Comparison of ENCODE assay signal across 8 cellular contexts in the genomic region with DNA sequence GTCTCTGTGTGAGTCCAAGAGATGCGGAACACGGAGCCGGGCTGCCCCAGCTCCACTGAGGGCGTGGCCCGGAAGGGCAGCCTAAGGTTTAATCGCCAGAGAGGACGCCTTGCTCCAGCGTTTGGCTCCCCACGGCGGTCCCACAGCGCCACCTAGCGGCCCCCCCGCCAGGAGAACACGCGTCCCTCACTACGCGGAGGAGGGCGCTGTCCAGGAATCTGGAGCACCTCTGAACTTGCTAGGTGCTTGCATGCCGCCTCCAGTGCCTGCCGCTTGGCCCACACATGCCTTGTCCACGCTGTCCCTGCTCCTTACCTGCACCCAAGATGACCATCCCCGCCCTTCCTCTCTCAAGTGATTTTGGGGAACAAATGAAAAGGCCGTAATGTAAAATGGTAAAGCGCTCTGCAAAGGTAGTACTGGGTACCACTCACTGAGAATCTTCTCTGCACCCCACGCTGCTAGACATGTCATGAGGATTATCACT. TPM values are rescaled to one million over a fixed set of nuclear protein-coding genes. Genes with fewer than 3 reads are reported as not detected.
DNase-seq lines count a peak whose midpoint lies in the region; ATAC-seq lines count a peak whose summit lies in the region.

No MANE protein-coding gene starts in this region.

- peaks cover 0 to 3% (median 0%) of the 10 kb centered on the region in 11 experiments; a peak in 2 of 22 replicates for H3K27me3 ChIP-seq in BLaER1 treated with 17β-estradiol and CSF1 and Interleukin-3, amounts not matched to agents 10 nM and 100 nM

- no peak overlapping the region for H3K27ac ChIP-seq in BLaER1 treated with 17β-estradiol and CSF1 and Interleukin-3, amounts not matched to agents 10 nM and 100 nM

- no peaks in the 10 kb centered on the region for H3K36me3 ChIP-seq in BLaER1 treated with 17β-estradiol and CSF1 and Interleukin-3, amounts not matched to agents 10 nM and 100 nM

- peaks cover 0 to 9% (median 4%) of the 10 kb centered on the region in 10 experiments; a peak in 7 of 20 replicates for H3K4me1 ChIP-seq in BLaER1 treated with 17β-estradiol and CSF1 and Interleukin-3, amounts not matched to agents 10 nM and 100 nM

- peak; percentile 96 for ATAC-seq in HG03342 (IDR thresholded peaks at IDR 0.05; ENCODE audit: unreplicated experiment)
- peak; percentile 100 for ATAC-seq in left lobe of liver

- H3K4me2 ChIP-seq in BLaER1 treated with 17β-estradiol and CSF1 and Interleukin-3, amounts not matched to agents 10 nM and 100 nM, result peak overlapping the region; percentile 56 to 82 (median 72)

- no peaks in the 10 kb centered on the region; a peak in 1 of 22 replicates for H4K20me1 ChIP-seq in BLaER1 treated with 17β-estradiol and CSF1 and Interleukin-3, amounts not matched to agents 10 nM and 100 nM

- peak overlapping the region in 5 of 10 experiments; percentile 18 to 57 (median 27); a peak in 5 of 20 replicates for H3K4me3 ChIP-seq in BLaER1 treated with 17β-estradiol and CSF1 and Interleukin-3, amounts not matched to agents 10 nM and 100 nM

- H3K9ac ChIP-seq in BLaER1 treated with 17β-estradiol and CSF1 and Interleukin-3, amounts not matched to agents 10 nM and 100 nM, result peak overlapping the region in 2 of 11 experiments; percentile 13 to 30; a peak in 1 of 22 replicates

- peaks cover 0 to 12% (median 0%) of the 10 kb centered on the region in 11 experiments; a peak in 5 of 22 replicates for H3K9me3 ChIP-seq in BLaER1 treated with 17β-estradiol and CSF1 and Interleukin-3, amounts not matched to agents 10 nM and 100 nM (replicated peaks in 1 of 11)

- peak; percentile 83 for DNase-seq in GM19238 (ENCODE audit: insufficient read length, low spot score)
- peak; percentile 81 to 92 for DNase-seq in NCI-H446 (lab: John Stamatoyannopoulos, UW)
- DNase-seq in activated CD4-positive, alpha-beta T cell treated with anti-CD3 and anti-CD28 coated beads for 1 hour, result peak; percentile 72
- peak; percentile 62 for DNase-seq in cerebellar cortex (ENCODE audit: low spot score)
- DNase-seq in left lobe of liver (ENCODE audit: low spot score), result peak; percentile 88
- peak; percentile 72 to 90 for DNase-seq in stimulated activated CD4-positive, alpha-beta T cell treated with anti-CD3 and anti-CD28 coated beads, Interleukin-4, amount 100 ng/mL, for 4 hours

RNA-seq across cellular contexts. Expression of gene MRPS22, which starts 14.4 kb away (rescaled TPM):
- 29.9 TPM for total RNA-seq in left lobe of liver
